ENCODE assay signal across 17 cellular contexts in the genomic region with DNA sequence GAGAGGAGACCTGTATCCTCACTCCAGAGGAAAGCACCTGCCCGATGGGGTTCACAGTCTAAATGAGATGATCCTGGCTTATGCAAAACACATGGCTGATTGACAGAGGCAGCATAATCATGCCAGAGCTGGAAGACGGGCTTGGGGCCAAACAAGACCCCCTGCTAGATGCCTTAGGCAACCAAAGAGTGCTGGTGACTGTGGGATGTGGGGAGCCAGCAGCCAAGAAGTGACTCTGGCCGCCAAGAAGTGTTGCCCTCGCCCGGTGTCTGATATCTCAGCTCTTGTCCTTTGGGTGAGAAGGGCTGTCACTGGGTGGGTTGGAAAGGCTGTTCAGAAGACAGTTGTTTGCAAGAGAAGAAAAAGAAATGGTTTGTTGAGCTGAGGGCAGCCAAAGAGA. TPM values are rescaled to one million over a fixed set of nuclear protein-coding genes. Genes with fewer than 3 reads are reported as not detected.
DNase-seq lines count a peak whose midpoint lies in the region; ATAC-seq, FAIRE-seq and TF ChIP-seq lines count a peak whose summit lies in the region.
"Had no signal": no experiment of that assay in that cellular context is flagged by ENCODE, and none has a peak within 500 bp of the region (broad histone marks: within the 10 kb centered on the region; RNA-seq: fewer than 3 reads in every experiment).

No MANE protein-coding gene starts in this region.

- CTCF ChIA-PET in CD4-positive, alpha-beta memory T cell (lab: Charles Lee; ENCODE audit: partially characterized antibody) = interaction anchor here (0.8 to 4.9 kb wide), 19 partner anchors 10 to 131 kb away, joined by 3 to 98 read pairs (median 5); a partner anchor contains a TSS
- CTCF ChIA-PET in H1 (lab: Charles Lee; ENCODE audit: partially characterized antibody) = interaction anchor here (0.6 to 5.1 kb wide), 30 partner anchors 10 to 325 kb away, joined by 3 to 74 read pairs (median 6); no protein-coding TSS in a partner anchor

- peak overlapping the region; percentile 70 to 86 (median 79) for H3K27ac Mint-ChIP-seq in CD4-positive, alpha-beta memory T cell
- H3K27ac Mint-ChIP-seq: GM23338 had no signal

- no peak overlapping the region for H2AFZ ChIP-seq in H1 (ENCODE audit: low read length)
- no peak overlapping the region for H2AFZ ChIP-seq in trophoblast cell (ENCODE audit: insufficient read depth, low read length, poor library complexity)
- H2AFZ ChIP-seq: GM23338 had no signal

- H3K4me1 Mint-ChIP-seq in CD4-positive, alpha-beta memory T cell = peaks cover 68 to 98% (median 88%) of the 10 kb centered on the region in 4 donors

- TF ChIP-seq POLR2A in H1 (IDR thresholded peaks at IDR 0.05; ENCODE audit: control extremely low read depth in 1 of 2, low read depth in 2 of 2, low read length in 2 of 2) = no peak

- no peaks in the 10 kb centered on the region for H3K27me3 ChIP-seq in CD4-positive, alpha-beta memory T cell (ENCODE audit: insufficient read depth, low read length)
- H3K27me3 ChIP-seq in H1 (replicated peaks in 1 of 4; ENCODE audit: control insufficient read depth in 3 of 4, extremely low read depth in 1 of 4, insufficient read depth in 3 of 4, low read length in 3 of 4) (peaks cover 0 to 2% (median 0%) of the 10 kb centered on the region in 4 experiments; a peak in 3 of 7 replicates), trophoblast cell (ENCODE audit: insufficient read depth, low read length) (no peaks in the 10 kb centered on the region)
- H3K27me3 ChIP-seq: ascending aorta, gastroesophageal sphincter, stomach had no signal

- ATAC-seq in GM21737 (IDR thresholded peaks at IDR 0.05; ENCODE audit: unreplicated experiment) (no peak), GM21360 (IDR thresholded peaks at IDR 0.05; ENCODE audit: unreplicated experiment) (no peak), GM19324 (IDR thresholded peaks at IDR 0.05; ENCODE audit: low FRiP score, unreplicated experiment) (no peak)
- ATAC-seq: gastroesophageal sphincter; naive thymus-derived CD8-positive, alpha-beta T cell had no signal

- TF ChIP-seq RAD21 in H1 (IDR thresholded peaks at IDR 0.05 in 1 of 2, conservative IDR thresholded peaks at IDR 0.05 in 1 of 2; ENCODE audit: low read depth in 2 of 2, low read length in 2 of 2) = no peak

- H3K18ac ChIP-seq in H1 (ENCODE audit: extremely low read depth, low read length) (no peak overlapping the region), trophoblast cell (ENCODE audit: low read length) (no peak overlapping the region)

- H3K4me3 ChIP-seq in CD4-positive, alpha-beta memory T cell (ENCODE audit: low read length in 2 of 2) = no peak overlapping the region
- H3K4me3 ChIP-seq in H1 (ENCODE audit: extremely low read depth in 1 of 4, insufficient read depth in 2 of 4, low read depth in 3 of 4, low read length in 4 of 4) = no peak overlapping the region
- H3K4me3 ChIP-seq in trophoblast cell (ENCODE audit: low read depth, low read length) = no peak overlapping the region
- H3K4me3 ChIP-seq: ascending aorta, gastroesophageal sphincter, GM23338, K562, lung, stomach had no signal

- no peak overlapping the region for H4K5ac ChIP-seq in H1 (ENCODE audit: insufficient read length, low read depth, low read length)

- H4K8ac ChIP-seq in H1 (ENCODE audit: extremely low read depth, insufficient read depth, low read length) (no peak overlapping the region), trophoblast cell (ENCODE audit: low read depth, low read length) (no peak overlapping the region)

- no peaks in the 10 kb centered on the region for H3K36me3 Mint-ChIP-seq in CD4-positive, alpha-beta memory T cell
- H3K36me3 Mint-ChIP-seq: naive thymus-derived CD8-positive, alpha-beta T cell had no signal

- H2BK120ac ChIP-seq in H1 (replicated peaks; ENCODE audit: low read depth, low read length) (no peak overlapping the region), trophoblast cell (ENCODE audit: insufficient read depth, low read length, poor library complexity) (no peak overlapping the region)

- H3K36me3 ChIP-seq in CD4-positive, alpha-beta memory T cell (ENCODE audit: insufficient read depth, low read length) = no peaks in the 10 kb centered on the region
- H3K36me3 ChIP-seq in H1 (ENCODE audit: control insufficient read depth in 2 of 4, insufficient read depth in 4 of 4, low read length in 3 of 4) (no peaks in the 10 kb centered on the region), trophoblast cell (ENCODE audit: control insufficient read depth in 1 of 2, insufficient read depth in 2 of 2, low read length in 2 of 2) (no peaks in the 10 kb centered on the region)
- H3K36me3 ChIP-seq: ascending aorta, gastroesophageal sphincter, stomach had no signal

- peak overlapping the region in 4 of 8 donors; percentile 2 to 59 (median 50) for H3K4me3 Mint-ChIP-seq in CD4-positive, alpha-beta memory T cell
- H3K4me3 Mint-ChIP-seq: GM23338; naive thymus-derived CD8-positive, alpha-beta T cell had no signal

- no peaks in the 10 kb centered on the region for H3K27me3 Mint-ChIP-seq in CD4-positive, alpha-beta memory T cell

- H2BK12ac ChIP-seq in H1 (ENCODE audit: low read depth, low read length) (no peak overlapping the region), trophoblast cell (ENCODE audit: low read length) (peak overlapping the region; percentile 6)

- no peak overlapping the region for H3K27ac ChIP-seq in CD4-positive, alpha-beta memory T cell (ENCODE audit: low read depth, low read length)
- H3K27ac ChIP-seq in H1 (ENCODE audit: low read depth, low read length) (no peak overlapping the region), trophoblast cell (ENCODE audit: low read depth, low read length) (no peak overlapping the region)

- H2BK5ac ChIP-seq in H1 (ENCODE audit: low read depth, low read length) (no peak overlapping the region), trophoblast cell (ENCODE audit: low read depth, low read length, poor library complexity) (no peak overlapping the region)

- POLR2A ChIA-PET in CD4-positive, alpha-beta memory T cell (lab: Charles Lee; ENCODE audit: partially characterized antibody) = interaction anchor here (1.3 to 9.1 kb wide), 6 partner anchors 11 to 226 kb away, joined by 4 to 108 read pairs (median 10); a partner anchor contains a TSS
- POLR2A ChIA-PET in H1 (lab: Charles Lee; ENCODE audit: partially characterized antibody) = interaction anchor here (1.0 kb wide), 1 partner anchor 9 kb away, joined by 5 read pairs; no protein-coding TSS in a partner anchor

- H3K56ac ChIP-seq in H1 (replicated peaks; ENCODE audit: insufficient read length, low read depth, low read length) = no peak overlapping the region

- H3K79me1 ChIP-seq in H1 (ENCODE audit: low read depth, low read length) = no peaks in the 10 kb centered on the region
- peaks cover 44% of the 10 kb centered on the region for H3K79me1 ChIP-seq in trophoblast cell (ENCODE audit: low read length)

- FAIRE-seq in H1 (lab: Jason Lieb, UNC) = no peak
- FAIRE-seq: GM12892, RCC 7860 had no signal

- no peak overlapping the region for H3K14ac ChIP-seq in H1 (ENCODE audit: insufficient read length)
- peak overlapping the region; percentile 18 for H3K14ac ChIP-seq in trophoblast cell (ENCODE audit: low read length)

- H3K4ac ChIP-seq in H1 (replicated peaks; ENCODE audit: insufficient read length, low read depth, low read length) = no peak overlapping the region
- no peak overlapping the region for H3K4ac ChIP-seq in trophoblast cell (ENCODE audit: low read depth, low read length)

- 87% methylated on average over 5 of the region's 5 CpGs; no CpG with 5 or more reads in 1 of the 2 experiments for WGBS in H1 (ENCODE audit: extremely low coverage in 1 of 2, insufficient coverage in 1 of 2, insufficient read length in 1 of 2, insufficient replicate concordance in 2 of 2, low coverage in 1 of 2, low lambda C conversion rate in 2 of 2, missing lambda C conversion rate in 1 of 2), 2 experiments
- WGBS in trophoblast cell (ENCODE audit: extremely low coverage, insufficient coverage, insufficient read length) = no CpG with 5 or more reads among the region's 5 CpGs

- no peaks in the 10 kb centered on the region for H3K79me2 ChIP-seq in H1 (ENCODE audit: control insufficient read depth in 1 of 2, insufficient read depth in 2 of 2, low read length in 2 of 2)
- peaks cover 7% of the 10 kb centered on the region for H3K79me2 ChIP-seq in trophoblast cell (ENCODE audit: control insufficient read depth, insufficient read depth, low read length, poor library complexity)

- H2BK20ac ChIP-seq in H1 (ENCODE audit: low read length) = no peak overlapping the region

- no peaks in the 10 kb centered on the region for H3K9me3 ChIP-seq in CD4-positive, alpha-beta memory T cell (ENCODE audit: control insufficient read depth in 1 of 2, low read length in 2 of 2)
- H3K9me3 ChIP-seq in H1 (ENCODE audit: insufficient read depth in 2 of 2, low read depth in 1 of 2, low read length in 1 of 2) (no peaks in the 10 kb centered on the region), trophoblast cell (ENCODE audit: insufficient read depth, low read depth, low read length) (peaks cover 7% of the 10 kb centered on the region)
- H3K9me3 ChIP-seq: ascending aorta, gastroesophageal sphincter, stomach had no signal

- no peak for TF ChIP-seq CTCF in H1 (IDR thresholded peaks at IDR 0.05; ENCODE audit: control extremely low read depth in 1 of 3, insufficient read depth in 1 of 3, low read depth in 1 of 3, low read length in 3 of 3)

- DNase-seq in CD4-positive, alpha-beta memory T cell = no peak
- peak; percentile 63 for DNase-seq in NCI-H69 (lab: John Stamatoyannopoulos, UW)
- no peak for DNase-seq in H1 (ENCODE audit: low read depth in 1 of 2, low spot score in 2 of 2)
- DNase-seq in trophoblast cell = no peak
- DNase-seq in stimulated activated CD4-positive, alpha-beta T cell treated with anti-CD3 and anti-CD28 coated beads, Interleukin-4, amount 100 ng/mL, for 1 hour = no peak

- H4K12ac ChIP-seq in trophoblast cell (ENCODE audit: low read depth, low read length) = no peak overlapping the region

- no peak for TF ChIP-seq EP300 in H1 (IDR thresholded peaks at IDR 0.05; ENCODE audit: borderline replicate concordance in 1 of 2, low read depth in 2 of 2, low read length in 2 of 2)

- intact Hi-C loops in CD4-positive, alpha-beta memory T cell (cut with micrococcal nuclease) = loop anchor here (5.0 kb wide), 1 partner anchor 131 kb away; no protein-coding TSS in a partner anchor

- H3K4me1 ChIP-seq in CD4-positive, alpha-beta memory T cell (ENCODE audit: insufficient read depth, low read length) = peaks cover 96% of the 10 kb centered on the region
- H3K4me1 ChIP-seq in H1 (replicated peaks in 1 of 4; ENCODE audit: control insufficient read depth in 3 of 4, insufficient read depth in 4 of 4, low read length in 3 of 4) (peaks cover 0 to 32% (median 21%) of the 10 kb centered on the region in 4 experiments; a peak in 6 of 7 replicates), trophoblast cell (ENCODE audit: control insufficient read depth in 1 of 2, insufficient read depth in 2 of 2, low read length in 2 of 2) (peaks cover 50 to 55% of the 10 kb centered on the region in 2 experiments)

- H3K9me3 Mint-ChIP-seq in CD4-positive, alpha-beta memory T cell = no peaks in the 10 kb centered on the region
- H3K9me3 Mint-ChIP-seq: naive thymus-derived CD8-positive, alpha-beta T cell had no signal

- no peak overlapping the region for H3K4me2 ChIP-seq in H1 (ENCODE audit: insufficient read depth in 1 of 2, low read depth in 2 of 2, low read length in 2 of 2)
- no peak overlapping the region for H3K4me2 ChIP-seq in trophoblast cell (ENCODE audit: low read length)
- H3K4me2 ChIP-seq: GM23338 had no signal

- H2AK5ac ChIP-seq in H1 (ENCODE audit: low read depth, low read length) (no peak overlapping the region), trophoblast cell (ENCODE audit: low read length) (peak overlapping the region; percentile 18)

- H3K23ac ChIP-seq in H1 (ENCODE audit: insufficient read length) (no peak overlapping the region), trophoblast cell (ENCODE audit: low read length) (no peak overlapping the region)

- H4K91ac ChIP-seq in H1 (replicated peaks; ENCODE audit: insufficient read length, low read length) = no peak overlapping the region
- H4K91ac ChIP-seq in trophoblast cell (ENCODE audit: low read depth, low read length) = no peak overlapping the region

- H4K20me1 ChIP-seq in H1 (replicated peaks in 1 of 2; ENCODE audit: control insufficient read depth in 1 of 2, insufficient read depth in 2 of 2, low read length in 2 of 2) = peaks cover 0 to 3% of the 10 kb centered on the region in 2 experiments

- peaks cover 3% of the 10 kb centered on the region; the same call in 1 of the 2 replicates for H3K23me2 ChIP-seq in H1 (ENCODE audit: low read depth, low read length)

- H2BK15ac ChIP-seq in H1 (ENCODE audit: low read length) = 0 out of 2 replicates have a peak overlapping the region, but pooled peaks have one; percentile 88

- H3K9ac ChIP-seq in H1 (replicated peaks in 1 of 4; ENCODE audit: extremely low read depth in 1 of 4, low read depth in 3 of 4, low read length in 3 of 4) (no peak overlapping the region), trophoblast cell (ENCODE audit: low read length) (no peak overlapping the region)

RNA-seq across cellular contexts. Expression of a gene that starts 56.7 kb away (rescaled TPM):
- total RNA-seq in CD4-positive, alpha-beta memory T cell = 10 to 100 TPM; 53.3 to 56.5 TPM
- polyA plus RNA-seq in CD4-positive, alpha-beta memory T cell = 10 to 100 TPM; 10.8 to 62.6 TPM
- 89.1 and 90.6 TPM in 2 replicates for total RNA-seq in H1 (2021; fragmentation: NEBNext Ultra II Directional; extraction: Animal tissue kit (Norgen Biotek cat#: 25700))
- polyA plus RNA-seq in H1 (2011; rRNA removed) = 43.4 and 52.2 TPM in 2 replicates
- 47.9 TPM for polyA plus RNA-seq in H1 (2011; cell fraction: cytosol; rRNA removed)
- polyA plus RNA-seq in H1 (2011; cell fraction: nucleus; rRNA removed) = 122 TPM
- 38.4 to 58.9 TPM (median 52.0 TPM) in 4 replicates for polyA plus RNA-seq in H1 (2012, experiment 1 of 2)
- 33.1 TPM for polyA plus RNA-seq in H1 (2012, experiment 2 of 2)
- 25.1 TPM for polyA plus RNA-seq in H1 (2013, experiment 1 of 2)
- polyA plus RNA-seq in H1 (2013, experiment 2 of 2) = 24.3 TPM
- polyA minus RNA-seq in H1 (2011; rRNA and poly(A)+ RNA removed) = 67.8 and 88.3 TPM in 2 replicates
- polyA minus RNA-seq in H1 (2011; cell fraction: cytosol; rRNA and poly(A)+ RNA removed) = 45.6 TPM
- 80.2 TPM for polyA minus RNA-seq in H1 (2011; cell fraction: nucleus; rRNA and poly(A)+ RNA removed)
- 54.5 and 57.2 TPM in 2 replicates for polyA plus RNA-seq in trophoblast cell (2013)
